1 cellular context compared by ENCODE assay signal in the genomic region with DNA sequence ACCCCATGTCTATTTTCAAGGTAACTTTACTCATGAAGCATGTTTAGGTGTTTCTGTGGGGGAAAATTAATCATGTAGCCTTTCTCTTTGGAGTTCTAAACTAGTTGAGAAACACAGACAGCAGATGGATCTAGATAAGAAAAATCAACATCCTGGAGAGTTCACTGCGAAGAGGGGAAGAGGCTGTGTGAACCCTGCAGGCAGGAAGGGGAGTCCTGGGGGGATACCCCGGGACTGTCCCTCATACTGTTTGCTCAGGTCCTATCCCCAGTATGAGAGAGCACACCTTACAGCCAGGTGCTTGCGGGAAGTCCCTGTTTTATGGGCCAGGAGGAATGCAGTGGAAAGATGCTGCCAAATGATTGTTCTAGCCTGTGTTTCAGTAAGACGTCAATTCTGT.
A peak's percentile ranks its signal among the peaks of the same experiment; 100 is the strongest.
TF ChIP-seq lines count a peak whose summit lies in the region.

No MANE protein-coding gene starts in this region.

TF ChIP-seq in GM12878, 131 proteins besides CTCF, POLR2A, EP300 and RAD21 (continued from another document):
- TF ChIP-seq, protein P1, sequence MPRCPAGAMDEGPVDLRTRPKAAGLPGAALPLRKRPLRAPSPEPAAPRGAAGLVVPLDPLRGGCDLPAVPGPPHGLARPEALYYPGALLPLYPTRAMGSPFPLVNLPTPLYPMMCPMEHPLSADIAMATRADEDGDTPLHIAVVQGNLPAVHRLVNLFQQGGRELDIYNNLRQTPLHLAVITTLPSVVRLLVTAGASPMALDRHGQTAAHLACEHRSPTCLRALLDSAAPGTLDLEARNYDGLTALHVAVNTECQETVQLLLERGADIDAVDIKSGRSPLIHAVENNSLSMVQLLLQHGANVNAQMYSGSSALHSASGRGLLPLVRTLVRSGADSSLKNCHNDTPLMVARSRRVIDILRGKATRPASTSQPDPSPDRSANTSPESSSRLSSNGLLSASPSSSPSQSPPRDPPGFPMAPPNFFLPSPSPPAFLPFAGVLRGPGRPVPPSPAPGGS (IDR thresholded peaks at IDR 0.05; ENCODE audit: borderline replicate concordance, insufficient read depth, low read depth, low read length, poor library complexity, severe bottlenecking) = peak; percentile 73
- TF ChIP-seq, protein P2, sequence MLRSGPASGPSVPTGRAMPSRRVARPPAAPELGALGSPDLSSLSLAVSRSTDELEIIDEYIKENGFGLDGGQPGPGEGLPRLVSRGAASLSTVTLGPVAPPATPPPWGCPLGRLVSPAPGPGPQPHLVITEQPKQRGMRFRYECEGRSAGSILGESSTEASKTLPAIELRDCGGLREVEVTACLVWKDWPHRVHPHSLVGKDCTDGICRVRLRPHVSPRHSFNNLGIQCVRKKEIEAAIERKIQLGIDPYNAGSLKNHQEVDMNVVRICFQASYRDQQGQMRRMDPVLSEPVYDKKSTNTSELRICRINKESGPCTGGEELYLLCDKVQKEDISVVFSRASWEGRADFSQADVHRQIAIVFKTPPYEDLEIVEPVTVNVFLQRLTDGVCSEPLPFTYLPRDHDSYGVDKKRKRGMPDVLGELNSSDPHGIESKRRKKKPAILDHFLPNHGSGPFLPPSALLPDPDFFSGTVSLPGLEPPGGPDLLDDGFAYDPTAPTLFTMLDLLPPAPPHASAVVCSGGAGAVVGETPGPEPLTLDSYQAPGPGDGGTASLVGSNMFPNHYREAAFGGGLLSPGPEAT (IDR thresholded peaks at IDR 0.05; ENCODE audit: low read depth) = peak; percentile 63
- TF ChIP-seq MEF2B (IDR thresholded peaks at IDR 0.05; ENCODE audit: partially characterized antibody, poor library complexity, severe bottlenecking) = peak; percentile 15
- TF ChIP-seq RELA (IDR thresholded peaks at IDR 0.05; ENCODE audit: borderline replicate concordance, partially characterized antibody) = peak; percentile 61
- peak; percentile 36; the same call in 1 of the 2 replicates for TF ChIP-seq NFIC (IDR thresholded peaks at IDR 0.05; ENCODE audit: low read depth, low read length)
- 0 out of 2 replicates have a peak, but pooled peaks have one; percentile 12 for TF ChIP-seq SPI1 (IDR thresholded peaks at IDR 0.05; ENCODE audit: borderline replicate concordance, insufficient read depth, low read depth, low read length)
